14 cellular contexts compared by ENCODE assay signal in genomic region chr6:27667016-27667415, GRCh38.
DNase-seq lines count a peak whose midpoint lies in the region; ATAC-seq, FAIRE-seq and TF ChIP-seq lines count a peak whose summit lies in the region.
"Had no signal": no experiment of that assay in that cellular context is flagged by ENCODE, and none has a peak within 500 bp of the region (broad histone marks: within the 10 kb centered on the region; RNA-seq: fewer than 3 reads in every experiment).

No MANE protein-coding gene starts in this region.

- POLR2A ChIA-PET in activated naive CD8-positive, alpha-beta T cell treated with anti-CD3 and anti-CD28 coated beads, Interleukin-2, amount 10 ng/mL, durations not matched to agents 7 days and 5 days (lab: Charles Lee) = no interaction called here

- TF ChIP-seq CTCF in H9 (conservative IDR thresholded peaks at IDR 0.05) (no peak), ascending aorta (IDR thresholded peaks at IDR 0.05) (no peak)

- H3K14ac ChIP-seq in H9 (ENCODE audit: insufficient read depth, low read length) = no peak overlapping the region

- DNase-seq in H9 (no peak), small intestine (no peak), ascending aorta (ENCODE audit: low spot score in 2 of 2) (no peak)
- DNase-seq in activated naive CD8-positive, alpha-beta T cell treated with anti-CD3 and anti-CD28 coated beads, Interleukin-2, amount 10 ng/mL, durations not matched to agents 7 days and 5 days = no peak
- DNase-seq in effector CD4-positive, alpha-beta T cell = no peak
- DNase-seq: activated CD4-positive, alpha-beta T cell treated with anti-CD3 and anti-CD28 coated beads for 4 hours; gastrocnemius medialis; NCI-H1048; stimulated activated CD4-positive, alpha-beta T cell treated with anti-CD3 and anti-CD28 coated beads, Interleukin-4, amount 100 ng/mL, for 4 hours had no signal

- H2BK20ac ChIP-seq in H9 (ENCODE audit: low read depth, low read length, poor library complexity, severe bottlenecking) = no peak overlapping the region

- H4K91ac ChIP-seq in H9 (ENCODE audit: insufficient read length, low read depth, low read length) = no peak overlapping the region

- no peaks in the 10 kb centered on the region; a peak in 3 of 5 replicates for H3K9me3 Mint-ChIP-seq in H9
- H3K9me3 Mint-ChIP-seq in activated naive CD8-positive, alpha-beta T cell treated with anti-CD3 and anti-CD28 coated beads, Interleukin-2, amount 10 ng/mL, durations not matched to agents 7 days and 5 days = no peaks in the 10 kb centered on the region

- no peak overlapping the region for H2AK5ac ChIP-seq in H9 (ENCODE audit: insufficient read length, low read length)

- no peaks in the 10 kb centered on the region for H4K20me1 ChIP-seq in H9 (ENCODE audit: control insufficient read depth, insufficient read depth, insufficient read length)

- H3K27me3 ChIP-seq in ACC112 (ENCODE audit: insufficient read depth, low read length) = peaks cover 14% of the 10 kb centered on the region
- peaks cover 6% of the 10 kb centered on the region; the same call in 1 of the 2 replicates for H3K27me3 ChIP-seq in H9 (ENCODE audit: insufficient read depth, low read length)
- peaks cover 65% of the 10 kb centered on the region for H3K27me3 ChIP-seq in iPS-20b (ENCODE audit: insufficient read depth, low read length)
- H3K27me3 ChIP-seq in small intestine (ENCODE audit: control insufficient read depth in 2 of 2, insufficient read depth in 2 of 2, low read length in 2 of 2) = peaks cover 0 to 33% of the 10 kb centered on the region in 2 donors
- no peaks in the 10 kb centered on the region for H3K27me3 ChIP-seq in ascending aorta

- H2BK5ac ChIP-seq in H9 (ENCODE audit: insufficient read length, low read length) = no peak overlapping the region

- H3K4ac ChIP-seq in H9 (ENCODE audit: low read depth, low read length) = no peak overlapping the region

- H3K36me3 ChIP-seq in ACC112 (ENCODE audit: insufficient read depth, low read length) = no peaks in the 10 kb centered on the region
- H3K36me3 ChIP-seq in iPS-20b (ENCODE audit: insufficient read depth, low read depth, low read length) = no peaks in the 10 kb centered on the region
- H3K36me3 ChIP-seq in small intestine (ENCODE audit: control insufficient read depth in 2 of 2, insufficient read depth in 2 of 2, low read length in 2 of 2) = no peaks in the 10 kb centered on the region
- no peaks in the 10 kb centered on the region for H3K36me3 ChIP-seq in ascending aorta
- H3K36me3 ChIP-seq: gastrocnemius medialis had no signal

- H4K8ac ChIP-seq in H9 (replicated peaks; ENCODE audit: insufficient read length, low read depth, low read length) = no peak overlapping the region

- no peak overlapping the region for H4K5ac ChIP-seq in H9 (ENCODE audit: insufficient read length, low read depth, low read length)

- intact Hi-C loops in ascending aorta (cut with DNase I) = no loop called here

- H3K4me1 ChIP-seq in ACC112 (ENCODE audit: control insufficient read depth, insufficient read depth, low read length, unreplicated experiment) = peaks cover 12% of the 10 kb centered on the region
- no peaks in the 10 kb centered on the region for H3K4me1 ChIP-seq in H9 (ENCODE audit: insufficient read depth, low read length)
- no peaks in the 10 kb centered on the region; the same call in 1 of the 2 replicates for H3K4me1 ChIP-seq in iPS-20b (ENCODE audit: insufficient read depth, low read length)
- H3K4me1 ChIP-seq in small intestine (ENCODE audit: control insufficient read depth in 2 of 2, insufficient read depth in 1 of 2, low read depth in 1 of 2, low read length in 1 of 2) = no peaks in the 10 kb centered on the region
- no peaks in the 10 kb centered on the region for H3K4me1 ChIP-seq in ascending aorta
- H3K4me1 ChIP-seq: gastrocnemius medialis had no signal

- H3K4me3 ChIP-seq in ACC112 (ENCODE audit: low read depth, low read length) = peak overlapping the region; percentile 76
- H3K4me3 ChIP-seq in iPS-20b (ENCODE audit: low read length) = peak overlapping the region; percentile 79
- H3K4me3 ChIP-seq in small intestine (ENCODE audit: low read depth in 1 of 2, low read length in 2 of 2) = no peak overlapping the region
- H3K4me3 ChIP-seq in ascending aorta = no peak overlapping the region
- H3K4me3 ChIP-seq: gastrocnemius medialis, lung had no signal

- H3K27me3 Mint-ChIP-seq in H9 (ENCODE audit: low read depth) = peaks cover 61% of the 10 kb centered on the region
- H3K27me3 Mint-ChIP-seq in activated naive CD8-positive, alpha-beta T cell treated with anti-CD3 and anti-CD28 coated beads, Interleukin-2, amount 10 ng/mL, durations not matched to agents 7 days and 5 days = peaks cover 61% of the 10 kb centered on the region

- no peaks in the 10 kb centered on the region for H3K79me2 ChIP-seq in ACC112 (ENCODE audit: control insufficient read depth, insufficient read depth, low read length, unreplicated experiment)
- H3K79me2 ChIP-seq in H9 (ENCODE audit: insufficient read depth, low read length) = no peaks in the 10 kb centered on the region

- no peaks in the 10 kb centered on the region for H3K79me1 ChIP-seq in H9 (ENCODE audit: insufficient read depth, low read depth, low read length, poor library complexity, severe bottlenecking)

- H2BK12ac ChIP-seq in H9 (ENCODE audit: insufficient read length, low read depth, low read length) = no peak overlapping the region

- no CpG with 5 or more reads among the region's 5 CpGs for WGBS in H9 (ENCODE audit: extremely low coverage, insufficient read length, low lambda C conversion rate)
- 16 to 20% (median 19%) methylated on average over 5 of the region's 5 CpGs for WGBS in small intestine, 3 donors

- no peak for FAIRE-seq in small intestine (lab: Jason Lieb, UNC)

- ATAC-seq in activated naive CD8-positive, alpha-beta T cell treated with anti-CD3 and anti-CD28 coated beads, Interleukin-2, amount 10 ng/mL, durations not matched to agents 7 days and 5 days (ENCODE audit: low read depth) = no peak
- no peak for ATAC-seq in SK-N-SH treated with all-trans-retinoic acid at 6 μM for 48 hours
- ATAC-seq: gastrocnemius medialis had no signal

- H2AFZ ChIP-seq in ACC112 (ENCODE audit: low read length, unreplicated experiment) (peak overlapping the region; percentile 66), H9 (ENCODE audit: low read length) (no peak overlapping the region)

- H3K27ac ChIP-seq in ACC112 (ENCODE audit: low read depth, low read length) (no peak overlapping the region), H9 (ENCODE audit: insufficient read length, low read depth, low read length) (no peak overlapping the region), iPS-20b (ENCODE audit: low read length) (no peak overlapping the region), small intestine (ENCODE audit: low read depth in 1 of 2, low read length in 1 of 2) (no peak overlapping the region), ascending aorta (no peak overlapping the region)
- H3K27ac ChIP-seq: C4-2B, gastrocnemius medialis had no signal

- no peak overlapping the region for H3K27ac Mint-ChIP-seq in H9
- no peak overlapping the region for H3K27ac Mint-ChIP-seq in activated naive CD8-positive, alpha-beta T cell treated with anti-CD3 and anti-CD28 coated beads, Interleukin-2, amount 10 ng/mL, durations not matched to agents 7 days and 5 days

- H3K56ac ChIP-seq in H9 (ENCODE audit: insufficient read length, low read depth, low read length) = no peak overlapping the region

- H3K9me3 ChIP-seq in H9 (ENCODE audit: control insufficient read depth, low read depth, low read length) (no peaks in the 10 kb centered on the region), iPS-20b (ENCODE audit: insufficient read depth, low read depth, low read length) (no peaks in the 10 kb centered on the region), small intestine (ENCODE audit: control insufficient read depth, low read depth) (no peaks in the 10 kb centered on the region), ascending aorta (no peaks in the 10 kb centered on the region)
- H3K9me3 ChIP-seq: gastrocnemius medialis had no signal

- H2BK15ac ChIP-seq in H9 (ENCODE audit: low read depth, low read length) = no peak overlapping the region

- no peak overlapping the region for H3K18ac ChIP-seq in H9 (ENCODE audit: insufficient read length, low read depth, low read length)

- H3K9ac ChIP-seq in H9 (ENCODE audit: extremely low read depth, insufficient read length, low read length) (no peak overlapping the region), iPS-20b (ENCODE audit: low read depth, low read length) (peak overlapping the region; percentile 38; the same call in 1 of the 2 replicates)

- H3K36me3 Mint-ChIP-seq in H9 (ENCODE audit: insufficient read depth in 1 of 3, low read depth in 3 of 3) = no peaks in the 10 kb centered on the region; a peak in 1 of 7 replicates
- H3K36me3 Mint-ChIP-seq in activated naive CD8-positive, alpha-beta T cell treated with anti-CD3 and anti-CD28 coated beads, Interleukin-2, amount 10 ng/mL, durations not matched to agents 7 days and 5 days = no peaks in the 10 kb centered on the region

- H2BK120ac ChIP-seq in H9 (ENCODE audit: low read depth, low read length, poor library complexity, severe bottlenecking) = no peak overlapping the region

- H3K23me2 ChIP-seq in H9 (ENCODE audit: insufficient read length, low read depth, low read length, poor library complexity, severe bottlenecking) = peaks cover 28% of the 10 kb centered on the region

- H3K4me3 Mint-ChIP-seq in H9 = peak overlapping the region; percentile 84 to 89
- peak overlapping the region; percentile 64 for H3K4me3 Mint-ChIP-seq in activated naive CD8-positive, alpha-beta T cell treated with anti-CD3 and anti-CD28 coated beads, Interleukin-2, amount 10 ng/mL, durations not matched to agents 7 days and 5 days

- H3T11ph ChIP-seq in H9 (ENCODE audit: low read length) = no peak overlapping the region

- peaks cover 20 to 31% of the 10 kb centered on the region in 2 experiments for H3K4me1 Mint-ChIP-seq in H9
- H3K4me1 Mint-ChIP-seq in activated naive CD8-positive, alpha-beta T cell treated with anti-CD3 and anti-CD28 coated beads, Interleukin-2, amount 10 ng/mL, durations not matched to agents 7 days and 5 days = peaks cover 41% of the 10 kb centered on the region

- no peak overlapping the region for H3K23ac ChIP-seq in H9 (ENCODE audit: insufficient read length, low read depth, low read length)

- peak overlapping the region; percentile 100 for H3K4me2 ChIP-seq in H9 (ENCODE audit: insufficient read depth, insufficient read length, low read length)

TF ChIP-seq in SK-N-SH treated with all-trans-retinoic acid at 6 μM for 48 hours, 23 proteins besides CTCF, POLR2A, EP300 and RAD21 (continues in another document):
- TF ChIP-seq ZC3H10 (CRISPR knock-in tag; IDR thresholded peaks at IDR 0.05) (no peak), ZNF70 (CRISPR knock-in tag; IDR thresholded peaks at IDR 0.05) (no peak)

Comparison
In these comparisons a context has a peak if more than half of its experiments do, and no peak if none do; other contexts are left out.
1. H3K4me3 ChIP-seq: peak in ACC112 (single experiment) and iPS-20b (single experiment); none in small intestine (0 of 2) and ascending aorta (0 of 2).